Comparison of ENCODE assay signal across 8 cellular contexts in genomic region chr1:242454262-242455051, GRCh38.
DNase-seq lines count a peak whose midpoint lies in the region; ATAC-seq and TF ChIP-seq lines count a peak whose summit lies in the region.

No MANE protein-coding gene starts in this region.

- ATAC-seq in GM21526 (IDR thresholded peaks at IDR 0.05; ENCODE audit: low FRiP score, unreplicated experiment) = peak; percentile 79

- H3K27me3 Mint-ChIP-seq in CD8-positive, alpha-beta memory T cell = peaks cover 3 to 19% of the 10 kb centered on the region in 2 donors

- no peak overlapping the region for H3K9ac ChIP-seq in KMS-11

- no peak for TF ChIP-seq EP300 in suprapubic skin (IDR thresholded peaks at IDR 0.05)

- TF ChIP-seq CTCF in KMS-11 (conservative IDR thresholded peaks at IDR 0.05; ENCODE audit: low read depth, low read length) (peak; percentile 89), esophagus squamous epithelium (IDR thresholded peaks at IDR 0.05) (peak; percentile 11 to 55 (median 45)), suprapubic skin (IDR thresholded peaks at IDR 0.05) (peak in 1 of 2 donors; percentile 53)

- H3K9me3 ChIP-seq in esophagus squamous epithelium = no peaks in the 10 kb centered on the region
- no peaks in the 10 kb centered on the region for H3K9me3 ChIP-seq in CD8-positive, alpha-beta memory T cell (ENCODE audit: low read length)
- no peaks in the 10 kb centered on the region for H3K9me3 ChIP-seq in suprapubic skin

- POLR2A ChIA-PET in CD8-positive, alpha-beta memory T cell (lab: Charles Lee) = no interaction called here

- no peaks in the 10 kb centered on the region for H3K27me3 ChIP-seq in KMS-11 (ENCODE audit: insufficient read depth, low read depth)
- peaks cover 0 to 22% (median 0%) of the 10 kb centered on the region in 4 donors for H3K27me3 ChIP-seq in esophagus squamous epithelium
- no peaks in the 10 kb centered on the region for H3K27me3 ChIP-seq in CD8-positive, alpha-beta memory T cell (ENCODE audit: insufficient read depth, low read length, poor library complexity, severe bottlenecking)
- H3K27me3 ChIP-seq in suprapubic skin = no peaks in the 10 kb centered on the region

- H3K4me3 ChIP-seq in KMS-11 (IDR thresholded peaks at IDR 0.05; ENCODE audit: insufficient read depth, low read depth, low read length) = no peak overlapping the region
- no peak overlapping the region for H3K4me3 ChIP-seq in esophagus squamous epithelium
- no peak overlapping the region for H3K4me3 ChIP-seq in CD8-positive, alpha-beta memory T cell (ENCODE audit: low read length)
- H3K4me3 ChIP-seq in suprapubic skin = no peak overlapping the region

- no peak overlapping the region for H3K27ac ChIP-seq in KMS-11
- H3K27ac ChIP-seq in esophagus squamous epithelium = no peak overlapping the region
- no peak overlapping the region for H3K27ac ChIP-seq in CD8-positive, alpha-beta memory T cell (ENCODE audit: low read depth, low read length)
- H3K27ac ChIP-seq in suprapubic skin = no peak overlapping the region

- H4K20me1 ChIP-seq in KMS-11 (ENCODE audit: insufficient read depth) = no peaks in the 10 kb centered on the region

- H3K36me3 ChIP-seq in KMS-11 (ENCODE audit: insufficient read depth) (no peaks in the 10 kb centered on the region), esophagus squamous epithelium (no peaks in the 10 kb centered on the region), suprapubic skin (no peaks in the 10 kb centered on the region)
- no peaks in the 10 kb centered on the region for H3K36me3 ChIP-seq in CD8-positive, alpha-beta memory T cell (ENCODE audit: insufficient read depth, low read length)

- no peak for TF ChIP-seq POLR2A in esophagus squamous epithelium (IDR thresholded peaks at IDR 0.05)
- no peak for TF ChIP-seq POLR2A in suprapubic skin (IDR thresholded peaks at IDR 0.05)

- H3K4me1 ChIP-seq in KMS-11 (ENCODE audit: low read depth, poor library complexity, severe bottlenecking) (peaks cover 8% of the 10 kb centered on the region), esophagus squamous epithelium (no peaks in the 10 kb centered on the region), suprapubic skin (no peaks in the 10 kb centered on the region)
- no peaks in the 10 kb centered on the region for H3K4me1 ChIP-seq in CD8-positive, alpha-beta memory T cell (ENCODE audit: insufficient read depth, low read length)

- 29 to 32% methylated on average over 9 of the region's 9 CpGs for WGBS in esophagus squamous epithelium, 2 donors
- 38% methylated on average over 9 of the region's 9 CpGs for WGBS in suprapubic skin

- H2AFZ ChIP-seq in KMS-11 (ENCODE audit: low read depth) = peak overlapping the region; percentile 35; the same call in 1 of the 2 replicates

- CTCF ChIA-PET in CD8-positive, alpha-beta memory T cell (lab: Charles Lee) = interaction anchor here (0.6 to 1.5 kb wide), 3 partner anchors 9 to 873 kb away, joined by 3 read pairs; no protein-coding TSS in a partner anchor

- no peak overlapping the region for H3K27ac Mint-ChIP-seq in CD8-positive, alpha-beta memory T cell

- DNase-seq in ELR (ENCODE audit: low read depth) (peak; percentile 45), RPMI8226 (peak; percentile 39), esophagus squamous epithelium (lab: John Stamatoyannopoulos, UW) (no peak), putamen (ENCODE audit: low spot score) (peak; percentile 18), suprapubic skin (ENCODE audit: low spot score in 2 of 2) (no peak)
- no peak for DNase-seq in CD8-positive, alpha-beta memory T cell

- H3K4me1 Mint-ChIP-seq in CD8-positive, alpha-beta memory T cell = no peaks in the 10 kb centered on the region

- no peaks in the 10 kb centered on the region for H3K79me2 ChIP-seq in KMS-11 (ENCODE audit: insufficient read depth, low read depth)

- H3K9me3 Mint-ChIP-seq in CD8-positive, alpha-beta memory T cell = no peaks in the 10 kb centered on the region

- intact Hi-C loops in esophagus squamous epithelium (cut with DNase I) = no loop called here

- H3K4me3 Mint-ChIP-seq in CD8-positive, alpha-beta memory T cell = no peak overlapping the region

- no peaks in the 10 kb centered on the region for H3K36me3 Mint-ChIP-seq in CD8-positive, alpha-beta memory T cell

- H3K4me2 ChIP-seq in KMS-11 = peak overlapping the region; percentile 29; the same call in 1 of the 2 replicates

Comparison
In these comparisons a context has a peak if more than half of its experiments do, and no peak if none do; other contexts are left out.
1. DNase-seq: peak in ELR (single experiment), RPMI8226 (single experiment) and putamen (single experiment); none in esophagus squamous epithelium (single experiment), CD8-positive, alpha-beta memory T cell (0 of 5) and suprapubic skin (0 of 2).